Comparison of ENCODE assay signal across 29 cellular contexts in the genomic region with DNA sequence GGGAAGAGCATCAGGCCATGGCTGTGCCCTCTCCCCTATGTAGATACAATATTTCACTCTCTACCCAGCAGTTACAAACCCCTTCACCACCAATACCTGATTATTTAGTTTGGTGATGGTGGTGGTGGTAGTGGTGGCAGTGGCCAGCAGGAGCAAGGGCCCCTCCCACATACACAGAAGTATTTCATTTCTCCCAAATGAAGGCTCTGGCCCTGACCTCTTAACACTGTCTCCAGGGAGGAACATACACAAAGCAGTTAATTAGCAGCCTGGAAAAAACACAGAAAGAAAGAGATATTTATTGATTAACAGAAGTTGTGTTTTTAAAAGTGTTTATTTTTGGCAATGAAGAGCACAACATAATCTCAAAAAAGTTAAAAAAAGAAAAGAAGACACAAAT.
"Had no signal": no experiment of that assay in that cellular context is flagged by ENCODE, and none has a peak within 500 bp of the region (broad histone marks: within the 10 kb centered on the region; RNA-seq: fewer than 3 reads in every experiment).

No MANE protein-coding gene starts in this region.

- ATAC-seq: natural killer cell; psoas muscle; right cardiac atrium; right lobe of liver; stimulated activated effector memory CD8-positive, alpha-beta T cell treated with anti-CD3 and anti-CD28 coated beads, Interleukin-12 subunit alpha, Interleukin-12 subunit beta, amount 100 ng/mL, for 72 hours; stimulated activated naive CD8-positive, alpha-beta T cell treated with anti-CD3 and anti-CD28 coated beads, Interleukin-15, amount 100 ng/mL, for 72 hours; stimulated activated naive CD8-positive, alpha-beta T cell treated with anti-CD3 and anti-CD28 coated beads, Interleukin-15, Interleukin-2, amounts not matched to agents 100 U/mL and 50 U/mL, for 24 hours; upper lobe of right lung had no signal

- H3K36me3 ChIP-seq: neural progenitor cell, ovary, right lobe of liver, sigmoid colon, suprapubic skin, tibial artery, transverse colon, upper lobe of right lung, uterus had no signal

- FAIRE-seq: small intestine had no signal

- H3K27ac ChIP-seq: neural progenitor cell, ovary, parathyroid adenoma, psoas muscle, right lobe of liver, sigmoid colon, suprapubic skin, testis, tibial artery, transverse colon, upper lobe of right lung, uterus had no signal

- H3K4me2 ChIP-seq: neural progenitor cell had no signal

- H3K27ac Mint-ChIP-seq: natural killer cell; nephron; neural progenitor cell; progenitor cell of endocrine pancreas; stimulated activated effector memory CD8-positive, alpha-beta T cell treated with anti-CD3 and anti-CD28 coated beads, Interleukin-12 subunit alpha, Interleukin-12 subunit beta, amount 100 ng/mL, for 72 hours; type B pancreatic cell had no signal

- H3K4me1 ChIP-seq: neural progenitor cell, parathyroid adenoma, psoas muscle, right lobe of liver, sigmoid colon, suprapubic skin, tibial artery, upper lobe of right lung, uterus had no signal

- H3K9ac ChIP-seq: neural progenitor cell, parathyroid adenoma had no signal

- H3K9me3 ChIP-seq: ovary, psoas muscle, right lobe of liver, sigmoid colon, suprapubic skin, testis, tibial artery, transverse colon, upper lobe of right lung, uterus had no signal

- H3K4me3 Mint-ChIP-seq: natural killer cell; nephron; neural progenitor cell; stimulated activated effector memory CD8-positive, alpha-beta T cell treated with anti-CD3 and anti-CD28 coated beads, Interleukin-12 subunit alpha, Interleukin-12 subunit beta, amount 100 ng/mL, for 72 hours; stimulated activated naive CD8-positive, alpha-beta T cell treated with anti-CD3 and anti-CD28 coated beads, Interleukin-15, amount 100 ng/mL, for 72 hours; type B pancreatic cell had no signal

- H3K9me3 Mint-ChIP-seq: natural killer cell had no signal

- H3K79me2 ChIP-seq: parathyroid adenoma had no signal

- DNase-seq: natural killer cell; occipital lobe; ovary; posterior cingulate gyrus; psoas muscle; right cardiac atrium; right lobe of liver; sigmoid colon; small intestine; stimulated activated CD4-positive, alpha-beta T cell treated with anti-CD3 and anti-CD28 coated beads, Interleukin-15, amount 100 ng/mL, for 24 hours; stimulated activated CD4-positive, alpha-beta T cell treated with anti-CD3 and anti-CD28 coated beads, Interleukin-2, amount 100 ng/mL, for 24 hours; stimulated activated CD4-positive, alpha-beta T cell treated with anti-CD3 and anti-CD28 coated beads, Interleukin-2, amount 100 ng/mL, for 48 hours; stimulated activated CD4-positive, alpha-beta T cell treated with anti-CD3 and anti-CD28 coated beads, Interleukin-4, amount 100 ng/mL, for 24 hours; stimulated activated naive CD4-positive, alpha-beta T cell; stimulated activated naive CD8-positive, alpha-beta T cell treated with anti-CD3 and anti-CD28 coated beads, Interleukin-15, amount 100 ng/mL, for 72 hours; stimulated activated naive CD8-positive, alpha-beta T cell treated with anti-CD3 and anti-CD28 coated beads, Interleukin-15, Interleukin-2, amounts not matched to agents 100 U/mL and 50 U/mL, for 24 hours; substantia nigra; testis; tibial artery; transverse colon; upper lobe of right lung; uterus had no signal

- H3K4me3 ChIP-seq: neural progenitor cell, ovary, psoas muscle, right lobe of liver, sigmoid colon, suprapubic skin, testis, tibial artery, transverse colon, upper lobe of right lung, uterus had no signal

- H3K27me3 Mint-ChIP-seq: progenitor cell of endocrine pancreas; stimulated activated naive CD8-positive, alpha-beta T cell treated with anti-CD3 and anti-CD28 coated beads, Interleukin-15, amount 100 ng/mL, for 72 hours; type B pancreatic cell had no signal

- H3K36me3 Mint-ChIP-seq: natural killer cell; neural progenitor cell; stimulated activated effector memory CD8-positive, alpha-beta T cell treated with anti-CD3 and anti-CD28 coated beads, Interleukin-12 subunit alpha, Interleukin-12 subunit beta, amount 100 ng/mL, for 72 hours; type B pancreatic cell had no signal

- H3K4me1 Mint-ChIP-seq: natural killer cell; nephron; neural progenitor cell; stimulated activated effector memory CD8-positive, alpha-beta T cell treated with anti-CD3 and anti-CD28 coated beads, Interleukin-12 subunit alpha, Interleukin-12 subunit beta, amount 100 ng/mL, for 72 hours had no signal

- H2AFZ ChIP-seq: neural progenitor cell, parathyroid adenoma had no signal

- H3K27me3 ChIP-seq: neural progenitor cell, ovary, right lobe of liver, sigmoid colon, suprapubic skin, testis, tibial artery, transverse colon, upper lobe of right lung, uterus had no signal
